In genomic region chr17:57352658-57353057, GRCh38 we compare ENCODE assay signal across 19 cellular contexts.
"Had no signal": no experiment of that assay in that cellular context is flagged by ENCODE, and none has a peak within 500 bp of the region (broad histone marks: within the 10 kb centered on the region; RNA-seq: fewer than 3 reads in every experiment).

No MANE protein-coding gene starts in this region.

- H3K27ac Mint-ChIP-seq: activated naive CD4-positive, alpha-beta T cell treated with anti-CD3 and anti-CD28 coated beads, Interleukin-2, amount 50 U/mL, for 24 hours; dendritic cell treated with granulocyte-macrophage colony-stimulating factor and Interleukin-4, amounts not matched to agents 40 ng/mL and 50 ng/mL, for 4 days; type B pancreatic cell had no signal

- H3K4me2 ChIP-seq: smooth muscle cell had no signal

- H3K9me3 ChIP-seq: esophagus squamous epithelium, prostate gland, right lobe of liver, stomach had no signal

- H3K9me3 Mint-ChIP-seq: activated naive CD4-positive, alpha-beta T cell treated with anti-CD3 and anti-CD28 coated beads, Interleukin-2, amount 50 U/mL, for 24 hours; dendritic cell treated with granulocyte-macrophage colony-stimulating factor and Interleukin-4, amounts not matched to agents 40 ng/mL and 50 ng/mL, for 4 days; neural crest cell had no signal

- H3K36me3 ChIP-seq: prostate gland, right lobe of liver had no signal

- H3K4me3 Mint-ChIP-seq: dendritic cell treated with granulocyte-macrophage colony-stimulating factor and Interleukin-4, amounts not matched to agents 40 ng/mL and 50 ng/mL, for 4 days; type B pancreatic cell had no signal

- H3K27ac ChIP-seq: esophagus squamous epithelium, prostate gland, right lobe of liver, WERI-Rb-1 had no signal

- H3K27me3 Mint-ChIP-seq: activated naive CD4-positive, alpha-beta T cell treated with anti-CD3 and anti-CD28 coated beads, Interleukin-2, amount 50 U/mL, for 24 hours; type B pancreatic cell had no signal

- DNase-seq: activated CD4-positive, alpha-beta T cell treated with anti-CD3 and anti-CD28 coated beads for 1 hour; activated CD4-positive, alpha-beta T cell treated with anti-CD3 and anti-CD28 coated beads, Interleukin-2, amount 50 U/mL, for 48 hours; activated gamma-delta T cell; effector CD8-positive, alpha-beta T cell; esophagus squamous epithelium; foreskin fibroblast; glutamatergic neuron; hippocampal formation; right lobe of liver; stimulated activated CD4-positive, alpha-beta T cell treated with anti-CD3 and anti-CD28 coated beads, Interleukin-4, amount 100 ng/mL, for 1 hour; stomach; WERI-Rb-1 had no signal

- H3K4me1 ChIP-seq: right lobe of liver had no signal

- ATAC-seq: left lobe of liver, right lobe of liver had no signal

- H3K27me3 ChIP-seq: esophagus squamous epithelium, right lobe of liver, stomach had no signal

- H3K4me3 ChIP-seq: esophagus squamous epithelium, prostate gland, right lobe of liver, smooth muscle cell, stomach had no signal
